In genomic region chr6:95280690-95281273, GRCh38 we compare ENCODE assay signal across 9 cellular contexts.
DNase-seq lines count a peak whose midpoint lies in the region; ATAC-seq and TF ChIP-seq lines count a peak whose summit lies in the region.
"Had no signal": no experiment of that assay in that cellular context is flagged by ENCODE, and none has a peak within 500 bp of the region (broad histone marks: within the 10 kb centered on the region; RNA-seq: fewer than 3 reads in every experiment).

No MANE protein-coding gene starts in this region.

- no peaks in the 10 kb centered on the region for H3K4me1 Mint-ChIP-seq in activated CD8-positive, alpha-beta T cell treated with anti-CD3 and anti-CD28 coated beads for 36 hours (ENCODE audit: low read depth)

- peak; percentile 58 for ATAC-seq in HG02610 (IDR thresholded peaks at IDR 0.05; ENCODE audit: unreplicated experiment)
- ATAC-seq in activated CD8-positive, alpha-beta T cell treated with anti-CD3 and anti-CD28 coated beads for 36 hours: no peak

- DNase-seq in NCI-H524 (lab: John Stamatoyannopoulos, UW) (peak; percentile 44 to 79), cardiac fibroblast (ENCODE audit: low read depth in 2 of 2) (peak; percentile 15 to 50), skeletal muscle cell (ENCODE audit: low read depth) (peak; percentile 10), G401 (ENCODE audit: low spot score) (no peak), SKM-1 treated with dmso at 0.1 percent for 144 hours (lab: John Stamatoyannopoulos, UW; ENCODE audit: unreplicated experiment) (no peak)
- no peak for DNase-seq in activated CD8-positive, alpha-beta T cell treated with anti-CD3 and anti-CD28 coated beads for 36 hours
- DNase-seq: occipital lobe, stomach had no signal

- H3K36me3 Mint-ChIP-seq in activated CD8-positive, alpha-beta T cell treated with anti-CD3 and anti-CD28 coated beads for 36 hours (ENCODE audit: low read depth): no peaks in the 10 kb centered on the region

- H3K4me3 ChIP-seq in cardiac fibroblast (replicated peaks in 1 of 2; ENCODE audit: low read depth in 2 of 2, low read length in 2 of 2) (no peak overlapping the region), skeletal muscle cell (ENCODE audit: low read depth, low read length) (no peak overlapping the region)
- H3K4me3 ChIP-seq: stomach had no signal

- H3K4me3 Mint-ChIP-seq in activated CD8-positive, alpha-beta T cell treated with anti-CD3 and anti-CD28 coated beads for 36 hours: no peak overlapping the region

- H3K27ac Mint-ChIP-seq in activated CD8-positive, alpha-beta T cell treated with anti-CD3 and anti-CD28 coated beads for 36 hours: no peak overlapping the region

- peak; percentile 28 for TF ChIP-seq CTCF in cardiac fibroblast (IDR thresholded peaks at IDR 0.05; ENCODE audit: low read depth, low read length)
- no peak for TF ChIP-seq CTCF in activated CD8-positive, alpha-beta T cell treated with anti-CD3 and anti-CD28 coated beads for 36 hours (IDR thresholded peaks at IDR 0.05)

- POLR2A ChIA-PET in activated CD8-positive, alpha-beta T cell treated with anti-CD3 and anti-CD28 coated beads for 36 hours (lab: Charles Lee): no interaction called here

- intact Hi-C loops in activated CD8-positive, alpha-beta T cell treated with anti-CD3 and anti-CD28 coated beads for 36 hours (cut with micrococcal nuclease): no loop called here

- H3K27me3 Mint-ChIP-seq in activated CD8-positive, alpha-beta T cell treated with anti-CD3 and anti-CD28 coated beads for 36 hours: no peaks in the 10 kb centered on the region

- CTCF ChIA-PET in activated CD8-positive, alpha-beta T cell treated with anti-CD3 and anti-CD28 coated beads for 36 hours (lab: Charles Lee): no interaction called here

- H3K9me3 Mint-ChIP-seq in activated CD8-positive, alpha-beta T cell treated with anti-CD3 and anti-CD28 coated beads for 36 hours: no peaks in the 10 kb centered on the region

- in situ Hi-C loops in G401 (cut with HindIII; ENCODE audit: low sequenced_read_pairs): no loop called here

Comparison
In these comparisons a context has a peak if more than half of its experiments do, and no peak if none do; other contexts are left out.
1. DNase-seq: peak in NCI-H524 (2 of 2), cardiac fibroblast (2 of 2) and skeletal muscle cell (single experiment); none in G401 (single experiment), activated CD8-positive, alpha-beta T cell treated with anti-CD3 and anti-CD28 coated beads for 36 hours (single experiment) and SKM-1 treated with dmso at 0.1 percent for 144 hours (single experiment).